ENCODE assay signal across 11 cellular contexts in genomic region chrX:67544871-67545771, GRCh38. TPM values are rescaled to one million over a fixed set of nuclear protein-coding genes. Genes with fewer than 3 reads are reported as not detected.
DNase-seq lines count a peak whose midpoint lies in the region; ATAC-seq lines count a peak whose summit lies in the region.
"Had no signal": no experiment of that assay in that cellular context is flagged by ENCODE, and none has a peak within 500 bp of the region (broad histone marks: within the 10 kb centered on the region; RNA-seq: fewer than 3 reads in every experiment).

No MANE protein-coding gene starts in this region.

- H3K27me3 ChIP-seq in H7 (ENCODE audit: control insufficient read depth, insufficient read depth, low read length), result peaks cover 1% of the 10 kb centered on the region; the same call in 1 of the 2 replicates
- no peaks in the 10 kb centered on the region for H3K27me3 ChIP-seq in right cardiac atrium (ENCODE audit: control insufficient read depth, insufficient read depth)

- WGBS in right cardiac atrium, result 1% methylated on average over 39 of the region's 39 CpGs

- peak; percentile 34 for DNase-seq in H7
- peak; percentile 10 for DNase-seq in activated CD4-positive, alpha-beta memory T cell treated with anti-CD3 and anti-CD28 coated beads for 36 hours
- peak; percentile 30 to 58 (median 57) for DNase-seq in right cardiac atrium
- DNase-seq in skeletal muscle cell (ENCODE audit: low read depth), result peak; percentile 36
- no peak for DNase-seq in SHP77 treated with DMSO at 0.1 percent for 48 hours (lab: John Stamatoyannopoulos, UW)
- no peak for DNase-seq in germinal center (ENCODE audit: low spot score)
- DNase-seq: activated B cell treated with CpG ODN at 0.5 μM for 24 hours had no signal

- no peaks in the 10 kb centered on the region for H3K9me3 ChIP-seq in right cardiac atrium (ENCODE audit: control insufficient read depth, low read length)

- intact Hi-C loops in activated CD4-positive, alpha-beta memory T cell treated with anti-CD3 and anti-CD28 coated beads for 36 hours (cut with micrococcal nuclease), result no loop called here
- intact Hi-C loops in right cardiac atrium (cut with DNase I), result loop anchor here in 1 of 4 donors (5.0 kb wide), 1 partner anchor 237 kb away; no protein-coding TSS in a partner anchor

- H3K9me3 Mint-ChIP-seq in activated CD4-positive, alpha-beta memory T cell treated with anti-CD3 and anti-CD28 coated beads for 36 hours, result no peaks in the 10 kb centered on the region
- H3K9me3 Mint-ChIP-seq: natural killer cell treated with Interleukin-12 subunit alpha and Interleukin-12 subunit beta and Interleukin-15 and Interleukin-18, amount 100 ng/mL, for 72 hours had no signal

- peaks cover 21% of the 10 kb centered on the region for H3K27me3 Mint-ChIP-seq in activated CD4-positive, alpha-beta memory T cell treated with anti-CD3 and anti-CD28 coated beads for 36 hours

- peak overlapping the region; percentile 8 for H3K4me3 Mint-ChIP-seq in activated CD4-positive, alpha-beta memory T cell treated with anti-CD3 and anti-CD28 coated beads for 36 hours
- H3K4me3 Mint-ChIP-seq: activated B cell treated with CpG ODN at 0.5 μM for 24 hours; natural killer cell treated with Interleukin-12 subunit alpha and Interleukin-12 subunit beta and Interleukin-15 and Interleukin-18, amount 100 ng/mL, for 72 hours had no signal

- peak; percentile 11 to 48 for ATAC-seq in right cardiac atrium
- ATAC-seq in GM19328 (IDR thresholded peaks at IDR 0.05; ENCODE audit: unreplicated experiment), result no peak
- ATAC-seq in GM21423 (IDR thresholded peaks at IDR 0.05; ENCODE audit: unreplicated experiment), result no peak
- ATAC-seq: HCT116 had no signal

- H3K4me1 ChIP-seq in right cardiac atrium (ENCODE audit: control insufficient read depth, insufficient read depth, low read length), result no peaks in the 10 kb centered on the region

- H3K36me3 ChIP-seq in H7 (replicated peaks; ENCODE audit: control insufficient read depth, insufficient read depth, low read length), result no peaks in the 10 kb centered on the region

- no peak overlapping the region for H3K27ac Mint-ChIP-seq in activated CD4-positive, alpha-beta memory T cell treated with anti-CD3 and anti-CD28 coated beads for 36 hours
- H3K27ac Mint-ChIP-seq: activated B cell treated with CpG ODN at 0.5 μM for 24 hours; natural killer cell treated with Interleukin-12 subunit alpha and Interleukin-12 subunit beta and Interleukin-15 and Interleukin-18, amount 100 ng/mL, for 72 hours had no signal

- POLR2A ChIA-PET in activated CD4-positive, alpha-beta memory T cell treated with anti-CD3 and anti-CD28 coated beads for 36 hours (lab: Charles Lee), result no interaction called here

- CTCF ChIA-PET in activated CD4-positive, alpha-beta memory T cell treated with anti-CD3 and anti-CD28 coated beads for 36 hours (lab: Charles Lee), result no interaction called here

- peak overlapping the region; percentile 67 for H3K4me3 ChIP-seq in H7 (ENCODE audit: insufficient read depth, low read depth, low read length)
- H3K4me3 ChIP-seq in right cardiac atrium (ENCODE audit: low read length), result peak overlapping the region; percentile 63
- H3K4me3 ChIP-seq in skeletal muscle cell (ENCODE audit: low read depth, low read length), result peak overlapping the region; percentile 59

- no peak overlapping the region for H3K27ac ChIP-seq in right cardiac atrium (ENCODE audit: low read length)

- H3K4me1 Mint-ChIP-seq in activated CD4-positive, alpha-beta memory T cell treated with anti-CD3 and anti-CD28 coated beads for 36 hours (ENCODE audit: low read depth), result peaks cover 5% of the 10 kb centered on the region
- H3K4me1 Mint-ChIP-seq: activated B cell treated with CpG ODN at 0.5 μM for 24 hours had no signal

- no peaks in the 10 kb centered on the region for H3K36me3 Mint-ChIP-seq in activated CD4-positive, alpha-beta memory T cell treated with anti-CD3 and anti-CD28 coated beads for 36 hours
- H3K36me3 Mint-ChIP-seq: natural killer cell treated with Interleukin-12 subunit alpha and Interleukin-12 subunit beta and Interleukin-15 and Interleukin-18, amount 100 ng/mL, for 72 hours had no signal

RNA-seq across cellular contexts. Expression of gene AR, which starts 1.3 kb away (rescaled TPM):
- total RNA-seq in H7 (2014; rRNA removed; shearing (Covaris generic)), result 8.3 and 10.3 TPM in 2 replicates
- total RNA-seq in activated CD4-positive, alpha-beta memory T cell treated with anti-CD3 and anti-CD28 coated beads for 36 hours, result under 1 TPM; 0.21 to 0.22 TPM
- 10 to 100 TPM; 13.1 to 20.5 (median 16.1) TPM for total RNA-seq in right cardiac atrium
- polyA plus RNA-seq in right cardiac atrium, result 3.4 TPM
- total RNA-seq: activated B cell treated with CpG ODN at 0.5 μM for 24 hours; natural killer cell treated with Interleukin-12 subunit alpha and Interleukin-12 subunit beta and Interleukin-15 and Interleukin-18, amount 100 ng/mL, for 72 hours had no signal

Comparison
In these comparisons a context has a peak if more than half of its experiments do, and no peak if none do; other contexts are left out.
1. DNase-seq: peak in H7 (single experiment), activated CD4-positive, alpha-beta memory T cell treated with anti-CD3 and anti-CD28 coated beads for 36 hours (single experiment), right cardiac atrium (3 of 3) and skeletal muscle cell (single experiment); none in SHP77 treated with DMSO at 0.1 percent for 48 hours (single experiment) and germinal center (single experiment).
2. ATAC-seq: peak in right cardiac atrium (2 of 2); none in GM19328 (single experiment) and GM21423 (single experiment).
3. Peak in every context shown above with its lines, with median percentiles within 50 percentile points of each other: H3K4me3 ChIP-seq.